Comparison of ENCODE assay signal across 24 cellular contexts in the genomic region with DNA sequence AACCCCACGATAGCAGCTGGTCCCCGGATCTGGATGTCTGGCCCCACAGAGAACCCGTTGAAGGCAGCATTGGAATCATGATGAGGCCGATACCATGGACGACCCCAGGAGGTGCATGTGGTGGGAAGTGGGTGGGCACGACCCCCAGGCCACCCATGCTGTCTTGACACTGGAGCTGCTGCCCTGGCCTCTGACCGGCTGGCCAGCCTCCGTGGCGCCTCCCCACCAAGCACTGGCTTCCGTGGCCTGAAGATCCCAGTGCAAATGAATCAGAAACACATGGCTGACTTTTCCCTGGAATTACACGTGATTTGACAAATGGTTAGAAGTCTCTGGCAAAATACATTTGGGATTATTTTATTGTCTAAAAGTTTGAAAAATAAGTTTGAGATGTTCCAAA.
"Had no signal": no experiment of that assay in that cellular context is flagged by ENCODE, and none has a peak within 500 bp of the region (broad histone marks: within the 10 kb centered on the region; RNA-seq: fewer than 3 reads in every experiment).

No MANE protein-coding gene starts in this region.

- H3K4me3 ChIP-seq: MG63 had no signal

- ATAC-seq: HepG2, T-cell had no signal

- H3K4me2 ChIP-seq: SK-N-SH had no signal

- H3K27me3 ChIP-seq: MG63 had no signal

- H3K9me3 ChIP-seq: MG63, SK-N-SH had no signal

- H3K9ac ChIP-seq: SK-N-SH had no signal

- H3K36me3 ChIP-seq: MG63 had no signal

- DNase-seq: IMR-90, Karpas-422, KG1, MG63, NCI-H1092, NCI-H1105 treated with DMSO at 0.1 percent for 48 hours, NCI-H1417 treated with DMSO at 0.1 percent for 48 hours, NCI-H146, NCI-H1694 treated with DMSO at 0.1 percent for 48 hours, NCI-H1930, NCI-H2081 treated with DMSO at 0.1 percent for 48 hours, NCI-H2171, NCI-H226, NCI-H446, NCI-H510A, NCI-H524 treated with DMSO at 0.1 percent for 48 hours, NCI-H69, NCI-H774, RPMI8226, SHP77, SK-N-SH, SW 1271, T-cell had no signal
